10 cellular contexts compared by ENCODE assay signal in genomic region chr17:4594406-4595349, GRCh38. TPM values are rescaled to one million over a fixed set of nuclear protein-coding genes. Genes with fewer than 3 reads are reported as not detected.
DNase-seq lines count a peak whose midpoint lies in the region; ATAC-seq and TF ChIP-seq lines count a peak whose summit lies in the region.
"Had no signal": no experiment of that assay in that cellular context is flagged by ENCODE, and none has a peak within 500 bp of the region (broad histone marks: within the 10 kb centered on the region; RNA-seq: fewer than 3 reads in every experiment).

No MANE protein-coding gene starts in this region.

- peak overlapping the region in 1 of 7 donors; percentile 68 for H3K27ac Mint-ChIP-seq in CD14-positive monocyte
- no peak overlapping the region for H3K27ac Mint-ChIP-seq in activated naive CD8-positive, alpha-beta T cell treated with anti-CD3 and anti-CD28 coated beads, Interleukin-2, amount 50 U/mL, for 24 hours
- no peak overlapping the region for H3K27ac Mint-ChIP-seq in natural killer cell treated with Interleukin-12 subunit alpha and Interleukin-12 subunit beta and Interleukin-15 and Interleukin-18, amount 100 ng/mL, for 72 hours

- peaks cover 7% of the 10 kb centered on the region for H3K4me1 Mint-ChIP-seq in CD14-positive monocyte
- peaks cover 3% of the 10 kb centered on the region for H3K4me1 Mint-ChIP-seq in activated naive CD8-positive, alpha-beta T cell treated with anti-CD3 and anti-CD28 coated beads, Interleukin-2, amount 50 U/mL, for 24 hours
- no peaks in the 10 kb centered on the region for H3K4me1 Mint-ChIP-seq in natural killer cell treated with Interleukin-12 subunit alpha and Interleukin-12 subunit beta and Interleukin-15 and Interleukin-18, amount 100 ng/mL, for 72 hours (ENCODE audit: low read depth in 2 of 2)

- no peaks in the 10 kb centered on the region for H3K9me3 Mint-ChIP-seq in CD14-positive monocyte
- H3K9me3 Mint-ChIP-seq in activated naive CD8-positive, alpha-beta T cell treated with anti-CD3 and anti-CD28 coated beads, Interleukin-2, amount 50 U/mL, for 24 hours = no peaks in the 10 kb centered on the region
- no peaks in the 10 kb centered on the region for H3K9me3 Mint-ChIP-seq in natural killer cell treated with Interleukin-12 subunit alpha and Interleukin-12 subunit beta and Interleukin-15 and Interleukin-18, amount 100 ng/mL, for 72 hours

- TF ChIP-seq CTCF in CD14-positive monocyte (IDR thresholded peaks at IDR 0.05) (peak; percentile 66), coronary artery (IDR thresholded peaks at IDR 0.05) (no peak)

- intact Hi-C loops in CD14-positive monocyte (cut with micrococcal nuclease) = no loop called here

- H3K27ac ChIP-seq in coronary artery = no peak overlapping the region

- peak overlapping the region; percentile 48 to 49 for H3K4me3 Mint-ChIP-seq in CD14-positive monocyte
- no peak overlapping the region for H3K4me3 Mint-ChIP-seq in activated naive CD8-positive, alpha-beta T cell treated with anti-CD3 and anti-CD28 coated beads, Interleukin-2, amount 50 U/mL, for 24 hours
- H3K4me3 Mint-ChIP-seq in natural killer cell treated with Interleukin-12 subunit alpha and Interleukin-12 subunit beta and Interleukin-15 and Interleukin-18, amount 100 ng/mL, for 72 hours = no peak overlapping the region

- DNase-seq in CD14-positive monocyte (ENCODE audit: low spot score) (no peak), NCI-H82 treated with DMSO at 0.1 percent for 48 hours (lab: John Stamatoyannopoulos, UW; ENCODE audit: unreplicated experiment) (peak; percentile 8), D341Med (ENCODE audit: low spot score) (no peak), coronary artery (ENCODE audit: low spot score) (no peak), NCI-H1694 treated with DMSO at 0.1 percent for 48 hours (lab: John Stamatoyannopoulos, UW) (no peak)
- DNase-seq in activated naive CD8-positive, alpha-beta T cell treated with anti-CD3 and anti-CD28 coated beads, Interleukin-2, amount 50 U/mL, for 24 hours = peak; percentile 53
- peak; percentile 60 for DNase-seq in natural killer cell treated with Interleukin-12 subunit alpha and Interleukin-12 subunit beta and Interleukin-15 and Interleukin-18, amount 100 ng/mL, for 72 hours (ENCODE audit: low spot score)

- H3K27me3 Mint-ChIP-seq in CD14-positive monocyte (ENCODE audit: low read depth in 3 of 3) = peaks cover 7 to 23% (median 18%) of the 10 kb centered on the region in 3 donors
- H3K27me3 Mint-ChIP-seq in activated naive CD8-positive, alpha-beta T cell treated with anti-CD3 and anti-CD28 coated beads, Interleukin-2, amount 50 U/mL, for 24 hours = peaks cover 6% of the 10 kb centered on the region
- H3K27me3 Mint-ChIP-seq in natural killer cell treated with Interleukin-12 subunit alpha and Interleukin-12 subunit beta and Interleukin-15 and Interleukin-18, amount 100 ng/mL, for 72 hours = peaks cover 9 to 14% of the 10 kb centered on the region in 2 donors

- H3K36me3 Mint-ChIP-seq in CD14-positive monocyte = no peaks in the 10 kb centered on the region
- H3K36me3 Mint-ChIP-seq in activated naive CD8-positive, alpha-beta T cell treated with anti-CD3 and anti-CD28 coated beads, Interleukin-2, amount 50 U/mL, for 24 hours (ENCODE audit: low read depth) = no peaks in the 10 kb centered on the region
- no peaks in the 10 kb centered on the region for H3K36me3 Mint-ChIP-seq in natural killer cell treated with Interleukin-12 subunit alpha and Interleukin-12 subunit beta and Interleukin-15 and Interleukin-18, amount 100 ng/mL, for 72 hours

- no peak overlapping the region for H3K4me3 ChIP-seq in coronary artery

- peak; percentile 51 for ATAC-seq in activated naive CD8-positive, alpha-beta T cell treated with anti-CD3 and anti-CD28 coated beads, Interleukin-2, amount 50 U/mL, for 24 hours
- ATAC-seq in natural killer cell treated with Interleukin-12 subunit alpha and Interleukin-12 subunit beta and Interleukin-15 and Interleukin-18, amount 100 ng/mL, for 72 hours = peak; percentile 49 to 62
- ATAC-seq in HG03354 (IDR thresholded peaks at IDR 0.05; ENCODE audit: poor library complexity, severe bottlenecking, unreplicated experiment) = no peak

RNA-seq across cellular contexts. Expression of gene SMTNL2, which starts 10.3 kb away (rescaled TPM):
- under 1 TPM in 1 of 2 donors, not detected in 1; 0.08 TPM for polyA plus RNA-seq in CD14-positive monocyte
- total RNA-seq in natural killer cell treated with Interleukin-12 subunit alpha and Interleukin-12 subunit beta and Interleukin-15 and Interleukin-18, amount 100 ng/mL, for 72 hours = not detected
- total RNA-seq: RPMI7951 had no signal

RNA-seq across cellular contexts. Expression of gene GGT6, which starts 34.3 kb away (rescaled TPM):
- not detected for polyA plus RNA-seq in CD14-positive monocyte
- total RNA-seq in natural killer cell treated with Interleukin-12 subunit alpha and Interleukin-12 subunit beta and Interleukin-15 and Interleukin-18, amount 100 ng/mL, for 72 hours = not detected
- total RNA-seq: fibroblast of lung, RPMI7951 had no signal
- polyA plus RNA-seq: fibroblast of lung had no signal

RNA-seq across cellular contexts. Expression of gene MYBBP1A, which starts 39.5 kb away (rescaled TPM):
- 1 to 10 TPM; 4.2 to 5.3 TPM for polyA plus RNA-seq in CD14-positive monocyte
- 100 to 1,000 TPM in 1 of 2 donors, 10 to 100 TPM in 1; 92.3 to 246 TPM for total RNA-seq in natural killer cell treated with Interleukin-12 subunit alpha and Interleukin-12 subunit beta and Interleukin-15 and Interleukin-18, amount 100 ng/mL, for 72 hours

RNA-seq across cellular contexts. Expression of gene ALOX15, which starts 46.8 kb away (rescaled TPM):
- under 1 TPM; 0.05 to 0.13 TPM for polyA plus RNA-seq in CD14-positive monocyte
- total RNA-seq in natural killer cell treated with Interleukin-12 subunit alpha and Interleukin-12 subunit beta and Interleukin-15 and Interleukin-18, amount 100 ng/mL, for 72 hours = not detected
- total RNA-seq: fibroblast of lung, RPMI7951 had no signal
- polyA plus RNA-seq: fibroblast of lung had no signal

Comparison
In these comparisons a context has a peak if more than half of its experiments do, and no peak if none do; other contexts are left out.
1. DNase-seq: peak in NCI-H82 treated with DMSO at 0.1 percent for 48 hours (single experiment), activated naive CD8-positive, alpha-beta T cell treated with anti-CD3 and anti-CD28 coated beads, Interleukin-2, amount 50 U/mL, for 24 hours (single experiment) and natural killer cell treated with Interleukin-12 subunit alpha and Interleukin-12 subunit beta and Interleukin-15 and Interleukin-18, amount 100 ng/mL, for 72 hours (single experiment); none in CD14-positive monocyte (single experiment), D341Med (single experiment), coronary artery (single experiment) and NCI-H1694 treated with DMSO at 0.1 percent for 48 hours (single experiment).
2. H3K4me3 Mint-ChIP-seq: peak in CD14-positive monocyte (2 of 2); none in activated naive CD8-positive, alpha-beta T cell treated with anti-CD3 and anti-CD28 coated beads, Interleukin-2, amount 50 U/mL, for 24 hours (single experiment) and natural killer cell treated with Interleukin-12 subunit alpha and Interleukin-12 subunit beta and Interleukin-15 and Interleukin-18, amount 100 ng/mL, for 72 hours (single experiment).